ENCODE assay signal across 26 cellular contexts in the genomic region with DNA sequence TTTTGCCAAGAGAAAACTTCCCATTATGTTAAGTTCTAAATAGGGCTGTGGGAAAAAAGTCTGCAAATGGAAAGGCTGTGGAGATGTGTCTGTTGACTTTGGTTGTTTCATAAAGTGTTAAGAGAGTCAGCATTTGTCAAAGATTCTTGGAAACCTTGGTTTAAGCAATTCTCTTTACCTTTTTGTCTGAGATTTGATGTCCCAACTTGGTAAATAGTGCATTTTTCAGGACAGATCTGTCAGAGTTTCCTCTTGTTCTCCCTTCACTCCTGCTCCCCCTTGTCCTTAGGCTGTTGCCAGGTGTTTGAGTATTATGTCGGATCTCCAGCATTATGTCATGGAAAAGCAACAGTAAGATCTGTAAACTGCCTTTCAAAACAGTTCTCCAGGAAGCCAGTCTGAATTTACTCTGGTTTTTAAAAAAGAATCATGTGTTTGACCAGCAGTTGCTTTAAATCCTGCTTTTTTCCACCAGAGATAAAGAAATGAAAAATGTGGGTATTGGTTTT.
DNase-seq lines count a peak whose midpoint lies in the region; ATAC-seq, FAIRE-seq and TF ChIP-seq lines count a peak whose summit lies in the region.
"Had no signal": no experiment of that assay in that cellular context is flagged by ENCODE, and none has a peak within 500 bp of the region (broad histone marks: within the 10 kb centered on the region; RNA-seq: fewer than 3 reads in every experiment).

No MANE protein-coding gene starts in this region.

- H3K36me3 ChIP-seq in breast epithelium (no peaks in the 10 kb centered on the region), hepatocyte (replicated peaks; ENCODE audit: insufficient read depth, low read depth) (no peaks in the 10 kb centered on the region), kidney (ENCODE audit: control insufficient read depth in 1 of 2, insufficient read depth in 2 of 2, low read length in 2 of 2) (no peaks in the 10 kb centered on the region)
- H3K36me3 ChIP-seq: left ventricle myocardium inferior, MG63, thoracic aorta had no signal

- POLR2A ChIA-PET in MCF 10A (lab: Yijun Ruan, JAX) = interaction anchor here (0.9 to 1.5 kb wide), 4 partner anchors 120 to 157 kb away, joined by 3 to 4 read pairs (median 4); no protein-coding TSS in a partner anchor

- H3K79me2 ChIP-seq in hepatocyte = no peaks in the 10 kb centered on the region

- H3K4me2 ChIP-seq in hepatocyte = no peak overlapping the region

- TF ChIP-seq CTCF in MCF 10A (IDR thresholded peaks at IDR 0.05; ENCODE audit: unreplicated experiment) (no peak), breast epithelium (IDR thresholded peaks at IDR 0.05) (no peak), hepatocyte (IDR thresholded peaks at IDR 0.05; ENCODE audit: poor library complexity) (no peak), kidney (IDR thresholded peaks at IDR 0.05; ENCODE audit: borderline replicate concordance, extremely low read depth, insufficient read depth) (no peak)

- H3K27me3 ChIP-seq in breast epithelium = no peaks in the 10 kb centered on the region
- no peaks in the 10 kb centered on the region for H3K27me3 ChIP-seq in hepatocyte
- H3K27me3 ChIP-seq: dorsolateral prefrontal cortex, MG63 had no signal

- no peak for TF ChIP-seq POLR2A in breast epithelium (IDR thresholded peaks at IDR 0.05)

- ATAC-seq in GM21723 (IDR thresholded peaks at IDR 0.05; ENCODE audit: unreplicated experiment) (no peak), GM18909 (IDR thresholded peaks at IDR 0.05; ENCODE audit: poor library complexity, unreplicated experiment) (no peak)
- ATAC-seq: activated CD4-positive, alpha-beta T cell treated with anti-CD3 and anti-CD28 coated beads for 36 hours; naive thymus-derived CD4-positive, alpha-beta T cell had no signal

- H2AFZ ChIP-seq in hepatocyte = no peak overlapping the region

- H3K9me2 ChIP-seq in hepatocyte (replicated peaks; ENCODE audit: insufficient read depth) = no peaks in the 10 kb centered on the region

- intact Hi-C loops in MCF 10A (cut with micrococcal nuclease) = loop anchor here (2.0 to 5.0 kb wide), 2 partner anchors 140 to 583 kb away; no protein-coding TSS in a partner anchor
- intact Hi-C loops in breast epithelium (cut with DNase I; ENCODE audit: low total_unique reads) = no loop called here
- intact Hi-C loops in kidney (cut with DNase I) = no loop called here

- H3K4me3 ChIP-seq in breast epithelium = no peak overlapping the region
- no peak overlapping the region for H3K4me3 ChIP-seq in hepatocyte
- H3K4me3 ChIP-seq in kidney (ENCODE audit: low read length in 2 of 2) = no peak overlapping the region
- H3K4me3 ChIP-seq: dorsolateral prefrontal cortex, left ventricle myocardium inferior, MG63 had no signal

- H3K4me1 Mint-ChIP-seq in MCF 10A (ENCODE audit: insufficient read depth, unreplicated experiment) = peaks cover 24% of the 10 kb centered on the region
- H3K4me1 Mint-ChIP-seq: activated CD4-positive, alpha-beta T cell treated with anti-CD3 and anti-CD28 coated beads for 36 hours; naive thymus-derived CD4-positive, alpha-beta T cell had no signal

- 56% methylated on average over 1 of the region's 1 CpG for WGBS in hepatocyte (ENCODE audit: low lambda C conversion rate, missing lambda C conversion rate)

- H3K27me3 Mint-ChIP-seq in MCF 10A (ENCODE audit: insufficient read depth, unreplicated experiment) = no peaks in the 10 kb centered on the region
- H3K27me3 Mint-ChIP-seq: activated CD4-positive, alpha-beta T cell treated with anti-CD3 and anti-CD28 coated beads for 36 hours had no signal

- no TSS peak for BruUV-seq in MCF 10A (replicated peaks; lab: Mats Ljungman, UMichigan)

- DNase-seq in MCF 10A (ENCODE audit: unreplicated experiment) (no peak), breast epithelium (ENCODE audit: low spot score in 2 of 2) (no peak), NCI-H748 treated with DMSO at 0.1 percent for 48 hours (lab: John Stamatoyannopoulos, UW) (peak; percentile 58), hepatocyte (ENCODE audit: low spot score) (peak; percentile 13), kidney (no peak)
- DNase-seq in activated effector memory CD4-positive, alpha-beta T cell treated with Interleukin-2 at 50 U/mL for 16 hours = no peak
- DNase-seq: ACHN; activated CD4-positive, alpha-beta T cell treated with anti-CD3 and anti-CD28 coated beads for 36 hours; activated T-cell treated with anti-CD3 and anti-CD28 coated beads for 4 hours; DMS79; dorsolateral prefrontal cortex; GDM1; H7; KBM-7; left ventricle myocardium inferior; MG63; naive thymus-derived CD4-positive, alpha-beta T cell; NCI-H1436; stimulated activated CD4-positive, alpha-beta T cell treated with anti-CD3 and anti-CD28 coated beads, Interleukin-15, amount 100 ng/mL, for 24 hours; stimulated activated naive CD4-positive, alpha-beta T cell treated with Interleukin-2 at 50 U/mL for 16 hours had no signal

- H3K27ac ChIP-seq in breast epithelium (peak overlapping the region in 1 of 2 donors; percentile 88), hepatocyte (peak overlapping the region; percentile 70), kidney (ENCODE audit: low read depth in 2 of 2, low read length in 2 of 2) (no peak overlapping the region)
- H3K27ac ChIP-seq: dorsolateral prefrontal cortex, left ventricle myocardium inferior had no signal

- H3K36me3 Mint-ChIP-seq in MCF 10A (ENCODE audit: insufficient read depth, unreplicated experiment) = no peaks in the 10 kb centered on the region
- H3K36me3 Mint-ChIP-seq: naive thymus-derived CD4-positive, alpha-beta T cell had no signal

- H3K4me1 ChIP-seq in breast epithelium (peaks cover 0 to 9% of the 10 kb centered on the region in 2 donors), hepatocyte (ENCODE audit: insufficient read depth) (peaks cover 3% of the 10 kb centered on the region), kidney (ENCODE audit: control insufficient read depth in 1 of 2, insufficient read depth in 1 of 2, low read depth in 1 of 2, low read length in 2 of 2) (no peaks in the 10 kb centered on the region)

- H3K27ac Mint-ChIP-seq in MCF 10A (ENCODE audit: low read depth, unreplicated experiment) = peak overlapping the region; percentile 95
- H3K27ac Mint-ChIP-seq: activated CD4-positive, alpha-beta T cell treated with anti-CD3 and anti-CD28 coated beads for 36 hours; naive thymus-derived CD4-positive, alpha-beta T cell; T-helper 2 cell treated with Interferon-gamma antibody and Interleukin-4, amounts not matched to agents 5 μg/mL and 100 μg/mL, for 36 hours had no signal

- no peak overlapping the region for H3K4me3 Mint-ChIP-seq in MCF 10A (ENCODE audit: unreplicated experiment)
- H3K4me3 Mint-ChIP-seq: activated CD4-positive, alpha-beta T cell treated with anti-CD3 and anti-CD28 coated beads for 36 hours; naive thymus-derived CD4-positive, alpha-beta T cell; T-helper 2 cell treated with Interferon-gamma antibody and Interleukin-4, amounts not matched to agents 5 μg/mL and 100 μg/mL, for 36 hours had no signal

- FAIRE-seq in kidney (lab: Jason Lieb, UNC) = no peak
- FAIRE-seq: HTR-8/SVneo, islet of Langerhans had no signal

- H3K9me3 ChIP-seq in breast epithelium (no peaks in the 10 kb centered on the region), hepatocyte (ENCODE audit: low read depth) (no peaks in the 10 kb centered on the region), kidney (ENCODE audit: control insufficient read depth in 1 of 2, low read length in 2 of 2) (no peaks in the 10 kb centered on the region)
- H3K9me3 ChIP-seq: left ventricle myocardium inferior, MG63, thoracic aorta had no signal

- H4K20me1 ChIP-seq in hepatocyte (ENCODE audit: insufficient read depth, poor library complexity, severe bottlenecking) = no peaks in the 10 kb centered on the region

- H3K9ac ChIP-seq in kidney (ENCODE audit: low read length in 2 of 2) = no peak overlapping the region

- CTCF ChIA-PET in MCF 10A (lab: Yijun Ruan, JAX) = interaction anchor here (0.6 to 2.0 kb wide), 5 partner anchors 10 to 577 kb away, joined by 3 to 10 read pairs (median 3); no protein-coding TSS in a partner anchor

- H3K9me3 Mint-ChIP-seq in MCF 10A (ENCODE audit: unreplicated experiment) = no peaks in the 10 kb centered on the region
- H3K9me3 Mint-ChIP-seq: naive thymus-derived CD4-positive, alpha-beta T cell; T-helper 2 cell treated with Interferon-gamma antibody and Interleukin-4, amounts not matched to agents 5 μg/mL and 100 μg/mL, for 36 hours had no signal

Comparison
In these comparisons a context has a peak if more than half of its experiments do, and no peak if none do; other contexts are left out.
1. DNase-seq: peak in NCI-H748 treated with DMSO at 0.1 percent for 48 hours (single experiment) and hepatocyte (single experiment); none in MCF 10A (single experiment), breast epithelium (0 of 2), kidney (single experiment) and activated effector memory CD4-positive, alpha-beta T cell treated with Interleukin-2 at 50 U/mL for 16 hours (single experiment).